Comparison of ENCODE assay signal across 1 cellular context in genomic region chr1:25616080-25616931, GRCh38.
A peak's percentile ranks its signal among the peaks of the same experiment; 100 is the strongest.
TF ChIP-seq lines count a peak whose summit lies in the region.

TSS of gene MAN1C1 (plus strand) at chr1:25616791. CDS start at chr1:25617798, 1,007 bp downstream.

TF ChIP-seq in WTC11, 78 proteins besides CTCF, POLR2A, EP300 and RAD21 (continued from another document):
- TF ChIP-seq E2F5 (CRISPR knock-in tag; IDR thresholded peaks at IDR 0.05) = peak; percentile 84; the same call in 1 of the 2 replicates
- TF ChIP-seq GABPB1 (CRISPR knock-in tag; IDR thresholded peaks at IDR 0.05) = no peak; the same call in none of the 2 replicates
- no peak for TF ChIP-seq MLX (CRISPR knock-in tag; IDR thresholded peaks at IDR 0.05)
- TF ChIP-seq HMGA2 (CRISPR knock-in tag; IDR thresholded peaks at IDR 0.05) = no peak
- no peak for TF ChIP-seq STAT6 (CRISPR knock-in tag; conservative IDR thresholded peaks at IDR 0.05; ENCODE audit: low read depth)
- TF ChIP-seq TCF7 (CRISPR knock-in tag; IDR thresholded peaks at IDR 0.05; ENCODE audit: low read depth) = no peak
- TF ChIP-seq SP1 (CRISPR knock-in tag; conservative IDR thresholded peaks at IDR 0.05) = peak; percentile 89
- TF ChIP-seq PREB (CRISPR knock-in tag; IDR thresholded peaks at IDR 0.05; ENCODE audit: borderline replicate concordance) = no peak
